Comparison of ENCODE assay signal across 9 cellular contexts in the genomic region with DNA sequence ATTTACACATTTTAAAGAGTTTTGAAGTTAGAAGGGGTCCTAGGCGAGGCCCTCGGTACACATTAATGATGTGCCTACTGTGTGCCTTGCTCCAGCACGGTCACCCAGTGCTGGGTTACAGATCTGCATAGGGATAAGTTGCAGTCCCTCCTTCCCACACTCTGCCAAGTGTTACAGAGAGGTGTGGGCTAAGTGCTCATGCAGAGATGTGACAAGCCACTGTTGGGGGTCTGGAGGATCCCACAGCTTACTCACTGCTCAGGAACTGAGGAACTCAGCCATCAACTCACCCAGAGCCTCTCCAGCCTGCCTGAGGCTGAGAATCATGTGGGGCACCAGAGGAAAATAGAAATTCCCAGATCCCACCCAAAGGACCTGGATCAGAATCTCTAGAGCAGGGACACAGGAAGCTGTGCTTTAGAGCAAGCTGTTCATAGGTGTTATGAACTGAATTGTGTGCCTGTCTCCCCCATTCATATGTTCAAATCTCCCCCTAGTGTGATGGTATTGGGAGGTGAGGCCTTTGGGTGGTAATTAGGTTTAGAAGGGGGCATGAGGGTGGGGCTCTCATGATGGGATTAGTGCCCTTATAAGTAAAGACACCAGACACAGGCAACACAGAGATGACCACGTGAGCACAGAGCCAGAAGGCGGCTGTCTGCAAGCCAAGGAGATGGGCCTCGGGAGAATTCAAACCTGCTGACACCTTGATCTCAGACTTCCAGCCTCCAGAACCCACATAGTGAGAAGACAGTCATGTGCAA.
DNase-seq lines count a peak whose midpoint lies in the region; ATAC-seq and TF ChIP-seq lines count a peak whose summit lies in the region.
"Had no signal": no experiment of that assay in that cellular context is flagged by ENCODE, and none has a peak within 500 bp of the region (broad histone marks: within the 10 kb centered on the region; RNA-seq: fewer than 3 reads in every experiment).

No MANE protein-coding gene starts in this region.

- H3K27ac ChIP-seq in GM23248 (peak overlapping the region; percentile 45), OCI-LY3 (ENCODE audit: low read length) (no peak overlapping the region)
- H3K27ac ChIP-seq: epithelial cell of prostate had no signal

- H3K9ac ChIP-seq in GM23248, result peak overlapping the region; percentile 62
- H3K9ac ChIP-seq in OCI-LY3 (ENCODE audit: low read length), result no peak overlapping the region

- H3K4me2 ChIP-seq in GM23248 (ENCODE audit: unreplicated experiment) (peak overlapping the region; percentile 53), OCI-LY3 (ENCODE audit: low read length) (peak overlapping the region; percentile 62)

- DNase-seq in Daoy (ENCODE audit: low read depth), result peak; percentile 78
- DNase-seq in GM23248, result peak; percentile 49
- DNase-seq in mucosa of descending colon, result no peak
- no peak for DNase-seq in stimulated activated CD8-positive, alpha-beta memory T cell treated with anti-CD3 and anti-CD28 coated beads, Interleukin-4, amount 100 ng/mL, for 48 hours
- DNase-seq in NCI-H748 (lab: John Stamatoyannopoulos, UW; ENCODE audit: unreplicated experiment), result no peak
- no peak for DNase-seq in pons (ENCODE audit: low spot score)
- DNase-seq in mucosa of gallbladder (ENCODE audit: low spot score), result no peak

- no peaks in the 10 kb centered on the region for H3K9me3 ChIP-seq in GM23248 (ENCODE audit: low read depth)
- no peaks in the 10 kb centered on the region for H3K9me3 ChIP-seq in OCI-LY3 (ENCODE audit: insufficient read depth, low read length)
- no peaks in the 10 kb centered on the region for H3K9me3 ChIP-seq in mucosa of descending colon

- H3K79me2 ChIP-seq in GM23248 (ENCODE audit: insufficient read depth), result no peaks in the 10 kb centered on the region
- no peaks in the 10 kb centered on the region for H3K79me2 ChIP-seq in OCI-LY3 (ENCODE audit: low read length)

- WGBS in GM23248 (ENCODE audit: low coverage in 1 of 2, low lambda C conversion rate in 2 of 2, missing lambda C conversion rate in 2 of 2), 2 experiments, result 59 to 60% methylated on average over 6 of the region's 6 CpGs

- TF ChIP-seq CTCF in OCI-LY3 (IDR thresholded peaks at IDR 0.05; ENCODE audit: low read depth, low read length) (no peak), mucosa of descending colon (IDR thresholded peaks at IDR 0.05) (no peak)

- H3K4me3 ChIP-seq in GM23248 (peak overlapping the region; percentile 49), OCI-LY3 (ENCODE audit: low read length) (peak overlapping the region; percentile 53), mucosa of descending colon (no peak overlapping the region)

- in situ Hi-C loops in GM23248 (cut with MboI), result no loop called here

- H3K4me1 ChIP-seq in GM23248 (ENCODE audit: insufficient read depth) (peaks cover 41% of the 10 kb centered on the region), OCI-LY3 (ENCODE audit: low read length) (peaks cover 19% of the 10 kb centered on the region), mucosa of descending colon (ENCODE audit: low read depth) (peaks cover 14% of the 10 kb centered on the region)

- no peaks in the 10 kb centered on the region for H3K9me2 ChIP-seq in GM23248 (ENCODE audit: insufficient read depth)

- H3K27me3 ChIP-seq in GM23248 (replicated peaks; ENCODE audit: insufficient read depth) (no peaks in the 10 kb centered on the region; the same call in 1 of the 2 replicates), OCI-LY3 (ENCODE audit: low read depth, low read length) (peaks cover 6% of the 10 kb centered on the region; the same call in 1 of the 2 replicates)

- H3F3A ChIP-seq in GM23248 (ENCODE audit: insufficient read depth), result peaks cover 13% of the 10 kb centered on the region

- intact Hi-C loops in mucosa of descending colon (cut with DNase I, micrococcal nuclease), result no loop called here

- H2AFZ ChIP-seq in GM23248, result peak overlapping the region; percentile 69
- peak overlapping the region; percentile 71; the same call in 1 of the 2 replicates for H2AFZ ChIP-seq in OCI-LY3 (ENCODE audit: low read depth, low read length)

- no peaks in the 10 kb centered on the region for H3K36me3 ChIP-seq in GM23248 (ENCODE audit: low read depth)
- H3K36me3 ChIP-seq in OCI-LY3 (replicated peaks; ENCODE audit: low read depth, low read length), result no peaks in the 10 kb centered on the region
- H3K36me3 ChIP-seq in mucosa of descending colon (ENCODE audit: low read depth), result no peaks in the 10 kb centered on the region

- H4K20me1 ChIP-seq in GM23248 (ENCODE audit: insufficient read depth), result no peaks in the 10 kb centered on the region
- H4K20me1 ChIP-seq in OCI-LY3 (ENCODE audit: insufficient read depth, low read length), result no peaks in the 10 kb centered on the region

- peak; percentile 29 for ATAC-seq in mucosa of descending colon

Comparison
In these comparisons a context has a peak if more than half of its experiments do, and no peak if none do; other contexts are left out.
1. DNase-seq: peak in Daoy (single experiment) and GM23248 (single experiment); none in mucosa of descending colon (0 of 3), stimulated activated CD8-positive, alpha-beta memory T cell treated with anti-CD3 and anti-CD28 coated beads, Interleukin-4, amount 100 ng/mL, for 48 hours (single experiment), NCI-H748 (single experiment), pons (single experiment) and mucosa of gallbladder (single experiment).